Comparison of ENCODE assay signal across 8 cellular contexts in genomic region chr9:77457916-77458592, GRCh38.
A peak's percentile ranks its signal among the peaks of the same experiment; 100 is the strongest.
DNase-seq lines count a peak whose midpoint lies in the region; ATAC-seq, FAIRE-seq and TF ChIP-seq lines count a peak whose summit lies in the region.

No MANE protein-coding gene starts in this region.

- no peaks in the 10 kb centered on the region for H3K9me3 Mint-ChIP-seq in activated CD4-positive, alpha-beta memory T cell treated with anti-CD3 and anti-CD28 coated beads for 36 hours
- no peaks in the 10 kb centered on the region for H3K9me3 Mint-ChIP-seq in stimulated activated naive B cell treated with anti-CD40 and anti-IgM and Interleukin-4, amounts not matched to agents 10 μg/mL and 1 μg/mL and 100 μg/mL, for 72 hours

- H3K27ac ChIP-seq in H1 (ENCODE audit: low read depth, low read length): no peak overlapping the region

- H2AFZ ChIP-seq in H1 (ENCODE audit: low read length): no peak overlapping the region

- no peak overlapping the region for H2BK120ac ChIP-seq in H1 (replicated peaks; ENCODE audit: low read depth, low read length)

- no peak overlapping the region for H4K91ac ChIP-seq in H1 (replicated peaks; ENCODE audit: insufficient read length, low read length)

- no peak overlapping the region for H3K4me3 Mint-ChIP-seq in activated CD4-positive, alpha-beta memory T cell treated with anti-CD3 and anti-CD28 coated beads for 36 hours
- no peak overlapping the region for H3K4me3 Mint-ChIP-seq in stimulated activated naive B cell treated with anti-CD40 and anti-IgM and Interleukin-4, amounts not matched to agents 10 μg/mL and 1 μg/mL and 100 μg/mL, for 72 hours

- H2BK15ac ChIP-seq in H1 (ENCODE audit: low read length): no peak overlapping the region

- H3K4me3 ChIP-seq in H1 (ENCODE audit: extremely low read depth in 1 of 4, insufficient read depth in 2 of 4, low read depth in 3 of 4, low read length in 4 of 4): no peak overlapping the region

- peaks cover 13% of the 10 kb centered on the region for H3K4me1 Mint-ChIP-seq in activated CD4-positive, alpha-beta memory T cell treated with anti-CD3 and anti-CD28 coated beads for 36 hours (ENCODE audit: low read depth)
- H3K4me1 Mint-ChIP-seq in stimulated activated naive B cell treated with anti-CD40 and anti-IgM and Interleukin-4, amounts not matched to agents 10 μg/mL and 1 μg/mL and 100 μg/mL, for 72 hours: peaks cover 6 to 18% of the 10 kb centered on the region in 2 donors

- no peaks in the 10 kb centered on the region for H3K27me3 ChIP-seq in H1 (replicated peaks in 1 of 4; ENCODE audit: control insufficient read depth in 3 of 4, extremely low read depth in 1 of 4, insufficient read depth in 3 of 4, low read length in 3 of 4)

- no peak overlapping the region for H3K4ac ChIP-seq in H1 (replicated peaks; ENCODE audit: insufficient read length, low read depth, low read length)

- no peak for TF ChIP-seq POLR2A in H1 (IDR thresholded peaks at IDR 0.05; ENCODE audit: control extremely low read depth in 1 of 2, low read depth in 2 of 2, low read length in 2 of 2)

- intact Hi-C loops in activated CD4-positive, alpha-beta memory T cell treated with anti-CD3 and anti-CD28 coated beads for 36 hours (cut with micrococcal nuclease): loop anchor here (1.0 to 10.0 kb wide), 9 partner anchors 18 to 757 kb away; partner anchors contain the start of genes GNA14, GNAQ and VPS13A

- H3K14ac ChIP-seq in H1 (ENCODE audit: insufficient read length): no peak overlapping the region

- H3K36me3 Mint-ChIP-seq in activated CD4-positive, alpha-beta memory T cell treated with anti-CD3 and anti-CD28 coated beads for 36 hours: no peaks in the 10 kb centered on the region
- H3K36me3 Mint-ChIP-seq in stimulated activated naive B cell treated with anti-CD40 and anti-IgM and Interleukin-4, amounts not matched to agents 10 μg/mL and 1 μg/mL and 100 μg/mL, for 72 hours: no peaks in the 10 kb centered on the region

- H3K27ac Mint-ChIP-seq in activated CD4-positive, alpha-beta memory T cell treated with anti-CD3 and anti-CD28 coated beads for 36 hours: no peak overlapping the region
- H3K27ac Mint-ChIP-seq in stimulated activated naive B cell treated with anti-CD40 and anti-IgM and Interleukin-4, amounts not matched to agents 10 μg/mL and 1 μg/mL and 100 μg/mL, for 72 hours: no peak overlapping the region

- WGBS in H1 (ENCODE audit: extremely low coverage in 1 of 2, insufficient coverage in 1 of 2, insufficient read length in 1 of 2, insufficient replicate concordance in 2 of 2, low coverage in 1 of 2, low lambda C conversion rate in 2 of 2, missing lambda C conversion rate in 1 of 2), 2 experiments: 56% methylated on average over 14 of the region's 15 CpGs; no CpG with 5 or more reads in 1 of the 2 experiments

- H3K27me3 Mint-ChIP-seq in activated CD4-positive, alpha-beta memory T cell treated with anti-CD3 and anti-CD28 coated beads for 36 hours: no peaks in the 10 kb centered on the region
- H3K27me3 Mint-ChIP-seq in stimulated activated naive B cell treated with anti-CD40 and anti-IgM and Interleukin-4, amounts not matched to agents 10 μg/mL and 1 μg/mL and 100 μg/mL, for 72 hours: peaks cover 3 to 5% of the 10 kb centered on the region in 2 donors

- H2BK12ac ChIP-seq in H1 (ENCODE audit: low read depth, low read length): no peak overlapping the region

- TF ChIP-seq CTCF in H1 (IDR thresholded peaks at IDR 0.05; ENCODE audit: control extremely low read depth in 1 of 3, insufficient read depth in 1 of 3, low read depth in 1 of 3, low read length in 3 of 3): peak; percentile 77 to 89 (median 82)

- no peak overlapping the region for H3K18ac ChIP-seq in H1 (ENCODE audit: extremely low read depth, low read length)

- H3K79me1 ChIP-seq in H1 (ENCODE audit: low read depth, low read length): no peaks in the 10 kb centered on the region

- no peak overlapping the region for H3K23ac ChIP-seq in H1 (ENCODE audit: insufficient read length)

- ATAC-seq in GM19351 (IDR thresholded peaks at IDR 0.05; ENCODE audit: unreplicated experiment): peak; percentile 84
- peak; percentile 85 for ATAC-seq in HG03354 (IDR thresholded peaks at IDR 0.05; ENCODE audit: poor library complexity, severe bottlenecking, unreplicated experiment)
- ATAC-seq in stimulated activated naive B cell treated with anti-CD40 and anti-IgM and Interleukin-4, amounts not matched to agents 10 μg/mL and 1 μg/mL and 100 μg/mL, for 72 hours (replicated peaks): peak; percentile 87 to 90

- CTCF ChIA-PET in activated CD4-positive, alpha-beta memory T cell treated with anti-CD3 and anti-CD28 coated beads for 36 hours (lab: Charles Lee): interaction anchor here (0.6 to 9.0 kb wide), 46 partner anchors 9 to 664 kb away, joined by 3 to 132 read pairs (median 4); partner anchors contain the start of gene VPS13A
- CTCF ChIA-PET in H1 (lab: Charles Lee; ENCODE audit: partially characterized antibody): interaction anchor here (0.6 to 14.6 kb wide), 43 partner anchors 10 to 796 kb away, joined by 3 to 384 read pairs (median 4); partner anchors contain the start of gene GNA14

- DNase-seq in COLO668 (lab: John Stamatoyannopoulos, UW; ENCODE audit: unreplicated experiment) (peak; percentile 47), NCI-H526 treated with DMSO at 0.1 percent for 48 hours (lab: John Stamatoyannopoulos, UW) (peak; percentile 25), H1 (ENCODE audit: low read depth in 1 of 2, low spot score in 2 of 2) (peak in 1 of 2 experiments; percentile 77), mucosa of gallbladder (ENCODE audit: low spot score) (peak; percentile 51)
- peak; percentile 75 for DNase-seq in activated CD4-positive, alpha-beta memory T cell treated with anti-CD3 and anti-CD28 coated beads for 36 hours
- peak; percentile 50 for DNase-seq in stimulated activated naive B cell treated with anti-CD40 and anti-IgM and Interleukin-4, amounts not matched to agents 10 μg/mL and 1 μg/mL and 100 μg/mL, for 72 hours

- peak; percentile 71 to 79 for TF ChIP-seq RAD21 in H1 (IDR thresholded peaks at IDR 0.05 in 1 of 2, conservative IDR thresholded peaks at IDR 0.05 in 1 of 2; ENCODE audit: low read depth in 2 of 2, low read length in 2 of 2)

- no peak overlapping the region for H4K5ac ChIP-seq in H1 (ENCODE audit: insufficient read length, low read depth, low read length)

- H3K36me3 ChIP-seq in H1 (ENCODE audit: control insufficient read depth in 2 of 4, insufficient read depth in 4 of 4, low read length in 3 of 4): no peaks in the 10 kb centered on the region

- H4K8ac ChIP-seq in H1 (ENCODE audit: extremely low read depth, insufficient read depth, low read length): 0 out of 2 replicates have a peak overlapping the region, but pooled peaks have one; percentile 46

- H3K9me3 ChIP-seq in H1 (ENCODE audit: insufficient read depth in 2 of 2, low read depth in 1 of 2, low read length in 1 of 2): no peaks in the 10 kb centered on the region

- no peak overlapping the region for H2BK5ac ChIP-seq in H1 (ENCODE audit: low read depth, low read length)

- no peaks in the 10 kb centered on the region for H3K23me2 ChIP-seq in H1 (ENCODE audit: low read depth, low read length)

- no peak overlapping the region for H3K9ac ChIP-seq in H1 (replicated peaks in 1 of 4; ENCODE audit: extremely low read depth in 1 of 4, low read depth in 3 of 4, low read length in 3 of 4)

- H2BK20ac ChIP-seq in H1 (ENCODE audit: low read length): no peak overlapping the region

- peaks cover 0 to 6% (median 2%) of the 10 kb centered on the region in 4 experiments; a peak in 4 of 7 replicates for H3K4me1 ChIP-seq in H1 (replicated peaks in 1 of 4; ENCODE audit: control insufficient read depth in 3 of 4, insufficient read depth in 4 of 4, low read length in 3 of 4)

- no peak overlapping the region for H3K56ac ChIP-seq in H1 (replicated peaks; ENCODE audit: insufficient read length, low read depth, low read length)

- POLR2A ChIA-PET in activated CD4-positive, alpha-beta memory T cell treated with anti-CD3 and anti-CD28 coated beads for 36 hours (lab: Charles Lee): no interaction called here
- POLR2A ChIA-PET in H1 (lab: Charles Lee; ENCODE audit: partially characterized antibody): interaction anchor here (1.1 to 1.3 kb wide), 2 partner anchors 24 to 189 kb away, joined by 3 read pairs; no protein-coding TSS in a partner anchor

- no peak overlapping the region for H2AK5ac ChIP-seq in H1 (ENCODE audit: low read depth, low read length)

- TF ChIP-seq EP300 in H1 (IDR thresholded peaks at IDR 0.05; ENCODE audit: borderline replicate concordance in 1 of 2, low read depth in 2 of 2, low read length in 2 of 2): no peak

- H3K4me2 ChIP-seq in H1 (ENCODE audit: insufficient read depth in 1 of 2, low read depth in 2 of 2, low read length in 2 of 2): no peak overlapping the region

- no peaks in the 10 kb centered on the region for H4K20me1 ChIP-seq in H1 (replicated peaks in 1 of 2; ENCODE audit: control insufficient read depth in 1 of 2, insufficient read depth in 2 of 2, low read length in 2 of 2)

- no peaks in the 10 kb centered on the region for H3K79me2 ChIP-seq in H1 (ENCODE audit: control insufficient read depth in 1 of 2, insufficient read depth in 2 of 2, low read length in 2 of 2)

- FAIRE-seq in H1 (lab: Jason Lieb, UNC): peak; percentile 72

TF ChIP-seq in H1, 55 proteins besides CTCF, POLR2A, EP300 and RAD21:
- TF ChIP-seq CREB1 (IDR thresholded peaks at IDR 0.05) (peak; percentile 39; the same call in 1 of the 2 replicates), BRCA1 (IDR thresholded peaks at IDR 0.05; ENCODE audit: low read depth, low read length) (no peak), YY1 (IDR thresholded peaks at IDR 0.05; ENCODE audit: low read depth, low read length) (peak; percentile 84; the same call in 1 of the 2 replicates)
